1 cellular context compared by ENCODE assay signal in the genomic region with DNA sequence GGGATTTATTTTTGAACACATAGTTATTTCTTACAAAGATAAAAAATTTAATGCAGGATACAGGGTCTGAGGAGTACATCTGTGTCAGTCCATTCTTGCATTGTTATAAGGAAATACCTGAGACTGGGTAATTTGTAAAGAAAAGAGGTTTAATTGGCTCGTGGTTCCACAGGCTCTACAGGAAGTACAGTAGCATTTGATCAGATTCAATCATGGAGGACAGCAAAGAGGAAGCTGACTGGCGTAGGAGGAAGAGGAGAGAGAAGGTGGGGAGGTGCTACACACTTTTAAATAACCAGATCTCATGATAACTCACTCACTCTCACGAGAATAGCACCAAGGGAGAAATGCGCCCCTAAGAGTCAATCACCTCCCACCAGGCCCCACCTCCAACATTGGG.
TF ChIP-seq lines count a peak whose summit lies in the region.

No MANE protein-coding gene starts in this region.

TF ChIP-seq in K562, 482 proteins besides CTCF, POLR2A, EP300 and RAD21 (continued from another document):
- TF ChIP-seq, protein P1, sequence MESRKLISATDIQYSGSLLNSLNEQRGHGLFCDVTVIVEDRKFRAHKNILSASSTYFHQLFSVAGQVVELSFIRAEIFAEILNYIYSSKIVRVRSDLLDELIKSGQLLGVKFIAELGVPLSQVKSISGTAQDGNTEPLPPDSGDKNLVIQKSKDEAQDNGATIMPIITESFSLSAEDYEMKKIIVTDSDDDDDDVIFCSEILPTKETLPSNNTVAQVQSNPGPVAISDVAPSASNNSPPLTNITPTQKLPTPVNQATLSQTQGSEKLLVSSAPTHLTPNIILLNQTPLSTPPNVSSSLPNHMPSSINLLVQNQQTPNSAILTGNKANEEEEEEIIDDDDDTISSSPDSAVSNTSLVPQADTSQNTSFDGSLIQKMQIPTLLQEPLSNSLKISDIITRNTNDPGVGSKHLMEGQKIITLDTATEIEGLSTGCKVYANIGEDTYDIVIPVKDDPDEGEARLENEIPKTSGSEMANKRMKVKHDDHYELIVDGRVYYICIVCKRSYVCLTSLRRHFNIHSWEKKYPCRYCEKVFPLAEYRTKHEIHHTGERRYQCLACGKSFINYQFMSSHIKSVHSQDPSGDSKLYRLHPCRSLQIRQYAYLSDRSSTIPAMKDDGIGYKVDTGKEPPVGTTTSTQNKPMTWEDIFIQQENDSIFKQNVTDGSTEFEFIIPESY (CRISPR knock-in tag; IDR thresholded peaks at IDR 0.05), result no peak
- TF ChIP-seq ZNF184 (CRISPR knock-in tag; IDR thresholded peaks at IDR 0.05) (no peak), ARHGAP35 (IDR thresholded peaks at IDR 0.05; ENCODE audit: partially characterized antibody) (no peak), CHD2 (IDR thresholded peaks at IDR 0.05; ENCODE audit: low read depth, low read length) (peak; percentile 51; the same call in 1 of the 2 replicates), SREBF1 (IDR thresholded peaks at IDR 0.05; ENCODE audit: borderline replicate concordance, low read depth, low read length) (no peak), ZNF121 (CRISPR knock-in tag; conservative IDR thresholded peaks at IDR 0.05) (no peak), BRF1 (IDR thresholded peaks at IDR 0.05; ENCODE audit: borderline replicate concordance, extremely low read depth, insufficient read length) (no peak), ZNF766 (CRISPR knock-in tag; conservative IDR thresholded peaks at IDR 0.05) (peak; percentile 80), ETV6 (IDR thresholded peaks at IDR 0.05; ENCODE audit: borderline replicate concordance in 1 of 2, low read depth in 2 of 2, low read length in 1 of 2) (no peak), ETV6 (CRISPR knock-in tag; IDR thresholded peaks at IDR 0.05; ENCODE audit: borderline replicate concordance) (no peak), MEF2D (tag; conservative IDR thresholded peaks at IDR 0.05; ENCODE audit: low read depth) (no peak), GATAD2A (IDR thresholded peaks at IDR 0.05) (no peak), ATF7 (IDR thresholded peaks at IDR 0.05) (no peak)
- TF ChIP-seq, protein P2, sequence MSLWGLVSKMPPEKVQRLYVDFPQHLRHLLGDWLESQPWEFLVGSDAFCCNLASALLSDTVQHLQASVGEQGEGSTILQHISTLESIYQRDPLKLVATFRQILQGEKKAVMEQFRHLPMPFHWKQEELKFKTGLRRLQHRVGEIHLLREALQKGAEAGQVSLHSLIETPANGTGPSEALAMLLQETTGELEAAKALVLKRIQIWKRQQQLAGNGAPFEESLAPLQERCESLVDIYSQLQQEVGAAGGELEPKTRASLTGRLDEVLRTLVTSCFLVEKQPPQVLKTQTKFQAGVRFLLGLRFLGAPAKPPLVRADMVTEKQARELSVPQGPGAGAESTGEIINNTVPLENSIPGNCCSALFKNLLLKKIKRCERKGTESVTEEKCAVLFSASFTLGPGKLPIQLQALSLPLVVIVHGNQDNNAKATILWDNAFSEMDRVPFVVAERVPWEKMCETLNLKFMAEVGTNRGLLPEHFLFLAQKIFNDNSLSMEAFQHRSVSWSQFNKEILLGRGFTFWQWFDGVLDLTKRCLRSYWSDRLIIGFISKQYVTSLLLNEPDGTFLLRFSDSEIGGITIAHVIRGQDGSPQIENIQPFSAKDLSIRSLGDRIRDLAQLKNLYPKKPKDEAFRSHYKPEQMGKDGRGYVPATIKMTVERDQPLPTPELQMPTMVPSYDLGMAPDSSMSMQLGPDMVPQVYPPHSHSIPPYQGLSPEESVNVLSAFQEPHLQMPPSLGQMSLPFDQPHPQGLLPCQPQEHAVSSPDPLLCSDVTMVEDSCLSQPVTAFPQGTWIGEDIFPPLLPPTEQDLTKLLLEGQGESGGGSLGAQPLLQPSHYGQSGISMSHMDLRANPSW (CRISPR knock-in tag; IDR thresholded peaks at IDR 0.05), result no peak
TF ChIP-seq in K562: peak in this region for 3.
